ENCODE assay signal across 8 cellular contexts in genomic region chr9:68779558-68780376, GRCh38.
A peak's percentile ranks its signal among the peaks of the same experiment; 100 is the strongest.
DNase-seq lines count a peak whose midpoint lies in the region; ATAC-seq, FAIRE-seq and TF ChIP-seq lines count a peak whose summit lies in the region.

No MANE protein-coding gene starts in this region.

- no peaks in the 10 kb centered on the region for H3F3A ChIP-seq in Loucy (ENCODE audit: low read depth)

- H2AFZ ChIP-seq in Loucy (ENCODE audit: low read length) (peak overlapping the region; percentile 100), neuron (ENCODE audit: low read depth, low read length) (peak overlapping the region; percentile 64)

- H3K9me2 ChIP-seq in Loucy (replicated peaks; ENCODE audit: low read depth, low read length): no peaks in the 10 kb centered on the region

- H3K36me3 ChIP-seq in H7 (replicated peaks; ENCODE audit: control insufficient read depth, insufficient read depth, low read length) (no peaks in the 10 kb centered on the region), Loucy (ENCODE audit: insufficient read depth, low read length) (no peaks in the 10 kb centered on the region), RWPE2 (ENCODE audit: low read depth) (no peaks in the 10 kb centered on the region), neuron (ENCODE audit: insufficient read depth, low read length) (no peaks in the 10 kb centered on the region), subcutaneous abdominal adipose tissue (ENCODE audit: control insufficient read depth in 5 of 5, insufficient read depth in 5 of 5, low read length in 5 of 5) (no peaks in the 10 kb centered on the region)

- no peaks in the 10 kb centered on the region for H3K27me3 ChIP-seq in H7 (ENCODE audit: control insufficient read depth, insufficient read depth, low read length)
- no peaks in the 10 kb centered on the region for H3K27me3 ChIP-seq in Loucy (ENCODE audit: insufficient read depth, low read length, poor library complexity, severe bottlenecking)
- H3K27me3 ChIP-seq in RWPE2 (ENCODE audit: insufficient read depth, poor library complexity, severe bottlenecking): no peaks in the 10 kb centered on the region
- H3K27me3 ChIP-seq in neuron (ENCODE audit: insufficient read depth, low read length): no peaks in the 10 kb centered on the region
- H3K27me3 ChIP-seq in subcutaneous abdominal adipose tissue (ENCODE audit: control insufficient read depth in 5 of 5, insufficient read depth in 4 of 5, low read length in 5 of 5): no peaks in the 10 kb centered on the region

- H3K9ac ChIP-seq in Loucy (ENCODE audit: low read depth, low read length, poor library complexity, severe bottlenecking) (peak overlapping the region; percentile 99), subcutaneous abdominal adipose tissue (ENCODE audit: low read length in 5 of 5) (peak overlapping the region; percentile 69 to 97 (median 92))

- H3K4me1 ChIP-seq in Loucy (ENCODE audit: insufficient read depth, low read length, poor library complexity, severe bottlenecking): peaks cover 60% of the 10 kb centered on the region
- H3K4me1 ChIP-seq in RWPE2 (ENCODE audit: insufficient read depth, poor library complexity, severe bottlenecking): peaks cover 9% of the 10 kb centered on the region
- peaks cover 35% of the 10 kb centered on the region for H3K4me1 ChIP-seq in neuron (ENCODE audit: insufficient read depth, low read length)
- H3K4me1 ChIP-seq in subcutaneous abdominal adipose tissue (ENCODE audit: control insufficient read depth in 5 of 5, insufficient read depth in 5 of 5, low read length in 5 of 5): peaks cover 10 to 54% (median 51%) of the 10 kb centered on the region in 5 donors

- FAIRE-seq in G401.6 (lab: Jason Lieb, UNC): peak; percentile 56

- TF ChIP-seq CTCF in Loucy (conservative IDR thresholded peaks at IDR 0.05; ENCODE audit: low read length) (peak; percentile 53), RWPE2 (IDR thresholded peaks at IDR 0.05; ENCODE audit: poor library complexity, severe bottlenecking) (peak; percentile 57)

- ATAC-seq in RWPE2 (ENCODE audit: low read depth): peak; percentile 84

- H3K4me3 ChIP-seq in H7 (ENCODE audit: insufficient read depth, low read depth, low read length): peak overlapping the region; percentile 73
- H3K4me3 ChIP-seq in Loucy (ENCODE audit: low read length, poor library complexity, severe bottlenecking): peak overlapping the region; percentile 100
- H3K4me3 ChIP-seq in RWPE2 (ENCODE audit: severe bottlenecking): peak overlapping the region; percentile 75
- H3K4me3 ChIP-seq in neuron (ENCODE audit: low read length): peak overlapping the region; percentile 91
- H3K4me3 ChIP-seq in subcutaneous abdominal adipose tissue (ENCODE audit: low read depth in 1 of 5, low read length in 5 of 5): peak overlapping the region; percentile 80 to 97 (median 89)

- H3K79me2 ChIP-seq in Loucy (ENCODE audit: insufficient read depth, low read length): peaks cover 56% of the 10 kb centered on the region

- H3K9me3 ChIP-seq in Loucy (ENCODE audit: insufficient read depth, low read depth, low read length) (no peaks in the 10 kb centered on the region), RWPE2 (ENCODE audit: severe bottlenecking) (no peaks in the 10 kb centered on the region), neuron (ENCODE audit: low read length) (no peaks in the 10 kb centered on the region), subcutaneous abdominal adipose tissue (ENCODE audit: control insufficient read depth in 5 of 5, low read length in 5 of 5) (no peaks in the 10 kb centered on the region)

- H3K27ac ChIP-seq in RWPE2 (ENCODE audit: poor library complexity, severe bottlenecking) (peak overlapping the region; percentile 12), subcutaneous abdominal adipose tissue (ENCODE audit: low read depth, low read length) (peak overlapping the region; percentile 93)

- DNase-seq in H7: peak; percentile 91
- DNase-seq in RWPE2 (ENCODE audit: low spot score): peak; percentile 88
- peak; percentile 80 for DNase-seq in activated gamma-delta T cell (lab: John Stamatoyannopoulos, UW)
- peak; percentile 86 for DNase-seq in foreskin melanocyte

- H4K20me1 ChIP-seq in Loucy (ENCODE audit: insufficient read depth, low read length, poor library complexity, severe bottlenecking): peaks cover 38% of the 10 kb centered on the region

- H3K4me2 ChIP-seq in Loucy (ENCODE audit: low read depth, low read length, poor library complexity, severe bottlenecking): peak overlapping the region; percentile 99

Comparison
In these comparisons a context has a peak if more than half of its experiments do, and no peak if none do; other contexts are left out.
1. Peak in every context shown above with its lines: DNase-seq, ATAC-seq, H3K4me3 ChIP-seq and H3K27ac ChIP-seq.